In the genomic region with DNA sequence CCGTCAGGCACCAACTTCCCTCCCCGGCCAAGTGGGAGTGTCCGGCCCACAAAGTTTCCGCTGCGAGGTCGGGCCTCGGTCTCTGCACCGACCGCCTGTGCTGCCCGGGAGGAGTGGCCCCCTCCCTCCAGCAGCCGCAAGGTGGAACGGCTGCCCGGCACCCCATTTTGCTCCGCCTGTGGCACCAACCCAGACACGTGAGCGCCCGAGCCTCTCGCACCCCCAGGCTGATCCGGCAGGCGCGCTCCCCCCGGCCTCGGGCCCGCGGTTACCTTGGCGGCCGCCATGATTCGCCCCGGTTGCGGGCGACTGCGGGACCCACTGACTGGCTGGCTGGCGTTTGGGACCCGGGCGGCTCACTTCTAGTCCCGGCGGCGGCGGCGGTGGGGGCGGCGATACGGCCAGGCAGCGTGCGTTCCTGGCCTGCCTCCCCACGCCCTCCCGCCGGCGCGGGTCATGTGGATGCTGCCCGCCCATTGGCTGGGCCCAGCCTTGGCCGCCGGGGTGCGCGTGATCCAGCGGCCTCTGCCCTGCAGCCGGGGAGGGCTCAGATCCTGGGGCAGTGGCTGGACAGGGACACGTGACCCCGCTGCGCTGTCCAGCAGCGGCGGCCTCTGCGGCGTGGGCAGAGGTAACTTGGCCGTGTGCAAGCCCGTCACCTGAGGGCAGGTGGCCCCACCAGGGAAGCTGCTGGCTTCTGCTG, we compare ENCODE assay signal across 8 cellular contexts. TPM values are rescaled to one million over a fixed set of nuclear protein-coding genes. Genes with fewer than 3 reads are reported as not detected.
DNase-seq lines count a peak whose midpoint lies in the region; ATAC-seq and TF ChIP-seq lines count a peak whose summit lies in the region.

A gene with protein sequence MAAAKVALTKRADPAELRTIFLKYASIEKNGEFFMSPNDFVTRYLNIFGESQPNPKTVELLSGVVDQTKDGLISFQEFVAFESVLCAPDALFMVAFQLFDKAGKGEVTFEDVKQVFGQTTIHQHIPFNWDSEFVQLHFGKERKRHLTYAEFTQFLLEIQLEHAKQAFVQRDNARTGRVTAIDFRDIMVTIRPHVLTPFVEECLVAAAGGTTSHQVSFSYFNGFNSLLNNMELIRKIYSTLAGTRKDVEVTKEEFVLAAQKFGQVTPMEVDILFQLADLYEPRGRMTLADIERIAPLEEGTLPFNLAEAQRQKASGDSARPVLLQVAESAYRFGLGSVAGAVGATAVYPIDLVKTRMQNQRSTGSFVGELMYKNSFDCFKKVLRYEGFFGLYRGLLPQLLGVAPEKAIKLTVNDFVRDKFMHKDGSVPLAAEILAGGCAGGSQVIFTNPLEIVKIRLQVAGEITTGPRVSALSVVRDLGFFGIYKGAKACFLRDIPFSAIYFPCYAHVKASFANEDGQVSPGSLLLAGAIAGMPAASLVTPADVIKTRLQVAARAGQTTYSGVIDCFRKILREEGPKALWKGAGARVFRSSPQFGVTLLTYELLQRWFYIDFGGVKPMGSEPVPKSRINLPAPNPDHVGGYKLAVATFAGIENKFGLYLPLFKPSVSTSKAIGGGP (minus strand): TSS at position 429 of the 703 bp plus-strand sequence. CDS start 142 bp downstream, at position 287.

- H3K4me1 ChIP-seq in ascending aorta = peaks cover 6 to 16% of the 10 kb centered on the region in 2 donors

- DNase-seq in GM13977 (ENCODE audit: low spot score) (peak; percentile 92), NCI-H1417 treated with DMSO at 0.1 percent for 48 hours (lab: John Stamatoyannopoulos, UW) (peak; percentile 33), ascending aorta (ENCODE audit: low spot score in 2 of 2) (peak; percentile 80 to 94), hepatic stellate cell (ENCODE audit: low spot score) (peak; percentile 94), retina (peak; percentile 93), cortex of kidney (lab: John Stamatoyannopoulos, UW) (no peak)
- DNase-seq in T-helper 2 cell treated with Interferon-gamma antibody and Interleukin-4, amounts not matched to agents 5 μg/mL and 100 μg/mL, for 36 hours (ENCODE audit: low spot score) = peak; percentile 76

- peak within 1 kb of the TSS; percentile 96 for H3K4me3 Mint-ChIP-seq in T-helper 2 cell treated with Interferon-gamma antibody and Interleukin-4, amounts not matched to agents 5 μg/mL and 100 μg/mL, for 36 hours

- TF ChIP-seq CTCF in GM13977 (IDR thresholded peaks at IDR 0.05; ENCODE audit: extremely low read depth, insufficient read depth, missing control alignments) = no peak
- TF ChIP-seq CTCF in ascending aorta (IDR thresholded peaks at IDR 0.05) = no peak

- intact Hi-C loops in ascending aorta (cut with DNase I) = loop anchor here (10.0 kb wide), 1 partner anchor 703 kb away; a partner anchor contains a TSS

- peak within 1 kb of the TSS; percentile 68 to 85 for H3K4me3 ChIP-seq in ascending aorta

- in situ Hi-C loops in GM13977 (cut with MboI; ENCODE audit: low pct_unique_long_range_greater_than_20kb, low sequenced_read_pairs, unreplicated experiment) = no loop called here

- H3K36me3 Mint-ChIP-seq in T-helper 2 cell treated with Interferon-gamma antibody and Interleukin-4, amounts not matched to agents 5 μg/mL and 100 μg/mL, for 36 hours (ENCODE audit: low read depth) = peaks cover 1% of the 10 kb centered on the region

- H3K36me3 ChIP-seq in ascending aorta = no peaks in the 10 kb centered on the region

- peak within 1 kb of the TSS; percentile 93 for H3K27ac Mint-ChIP-seq in T-helper 2 cell treated with Interferon-gamma antibody and Interleukin-4, amounts not matched to agents 5 μg/mL and 100 μg/mL, for 36 hours

- H3K27me3 Mint-ChIP-seq in T-helper 2 cell treated with Interferon-gamma antibody and Interleukin-4, amounts not matched to agents 5 μg/mL and 100 μg/mL, for 36 hours (ENCODE audit: low read depth) = no peaks in the 10 kb centered on the region

- peak; percentile 84 for ATAC-seq in HG02759 (IDR thresholded peaks at IDR 0.05; ENCODE audit: unreplicated experiment)

- peak within 1 kb of the TSS; percentile 93 for H3K27ac ChIP-seq in ascending aorta

- no peaks in the 10 kb centered on the region for H3K9me3 Mint-ChIP-seq in T-helper 2 cell treated with Interferon-gamma antibody and Interleukin-4, amounts not matched to agents 5 μg/mL and 100 μg/mL, for 36 hours

- peaks cover 26% of the 10 kb centered on the region for H3K4me1 Mint-ChIP-seq in T-helper 2 cell treated with Interferon-gamma antibody and Interleukin-4, amounts not matched to agents 5 μg/mL and 100 μg/mL, for 36 hours (ENCODE audit: low read depth)

- no peaks in the 10 kb centered on the region for H3K27me3 ChIP-seq in ascending aorta

- no peaks in the 10 kb centered on the region for H3K9me3 ChIP-seq in ascending aorta

RNA-seq across cellular contexts. Expression of the gene that starts here (rescaled TPM):
- total RNA-seq in ascending aorta = 5.6 TPM
